Comparison of ENCODE assay signal across 21 cellular contexts in genomic region chr5:31702709-31703108, GRCh38.
DNase-seq lines count a peak whose midpoint lies in the region; ATAC-seq and TF ChIP-seq lines count a peak whose summit lies in the region.
"Had no signal": no experiment of that assay in that cellular context is flagged by ENCODE, and none has a peak within 500 bp of the region (broad histone marks: within the 10 kb centered on the region; RNA-seq: fewer than 3 reads in every experiment).

No MANE protein-coding gene starts in this region.

- intact Hi-C loops in dorsolateral prefrontal cortex (cut with DNase I): no loop called here

- H3K27me3 ChIP-seq in WERI-Rb-1 (ENCODE audit: insufficient read depth, low read depth, severe bottlenecking) (no peaks in the 10 kb centered on the region), hepatocyte (no peaks in the 10 kb centered on the region), neural progenitor cell (no peaks in the 10 kb centered on the region), dorsolateral prefrontal cortex (no peaks in the 10 kb centered on the region)

- H3K27ac ChIP-seq in WERI-Rb-1 (peak overlapping the region; percentile 81), hepatocyte (no peak overlapping the region), neural progenitor cell (peak overlapping the region; percentile 76), dorsolateral prefrontal cortex (no peak overlapping the region)
- H3K27ac ChIP-seq: HL-60, KMS-11 had no signal

- H3K4me1 Mint-ChIP-seq in neural progenitor cell: peaks cover 20% of the 10 kb centered on the region
- H3K4me1 Mint-ChIP-seq: B cell had no signal

- peaks cover 21% of the 10 kb centered on the region for H3F3A ChIP-seq in neural progenitor cell (ENCODE audit: low read depth)

- no peaks in the 10 kb centered on the region for H3K9me2 ChIP-seq in hepatocyte (replicated peaks; ENCODE audit: insufficient read depth)

- H3K36me3 Mint-ChIP-seq in neural progenitor cell: no peaks in the 10 kb centered on the region

- H4K20me1 ChIP-seq in hepatocyte (ENCODE audit: insufficient read depth, poor library complexity, severe bottlenecking): no peaks in the 10 kb centered on the region
- H4K20me1 ChIP-seq in neural progenitor cell (ENCODE audit: low read depth): no peaks in the 10 kb centered on the region

- no peaks in the 10 kb centered on the region for H3K9me3 Mint-ChIP-seq in neural progenitor cell
- H3K9me3 Mint-ChIP-seq: H9 had no signal

- H3K4me1 ChIP-seq in hepatocyte (ENCODE audit: insufficient read depth): no peaks in the 10 kb centered on the region
- peaks cover 20% of the 10 kb centered on the region for H3K4me1 ChIP-seq in neural progenitor cell

- H3K27ac Mint-ChIP-seq in neural progenitor cell: peak overlapping the region; percentile 93
- H3K27ac Mint-ChIP-seq: B cell had no signal

- H3K36me3 ChIP-seq in WERI-Rb-1 (no peaks in the 10 kb centered on the region), hepatocyte (replicated peaks; ENCODE audit: insufficient read depth, low read depth) (no peaks in the 10 kb centered on the region), neural progenitor cell (no peaks in the 10 kb centered on the region)

- 47% methylated on average over 2 of the region's 2 CpGs for whole genome bisulfite sequencing in hepatocyte (ENCODE audit: low lambda C conversion rate, missing lambda C conversion rate)

- DNase-seq in HFF-Myc (ENCODE audit: extremely low read depth, low read depth) (peak; percentile 7), WERI-Rb-1 (no peak), hepatocyte (ENCODE audit: low spot score) (peak; percentile 19), neural progenitor cell (ENCODE audit: low spot score) (no peak), iPS-NIHi7 (ENCODE audit: extremely low spot score) (no peak), dorsolateral prefrontal cortex (no peak), NCI-H1092 treated with DMSO at 0.1 percent for 48 hours (lab: John Stamatoyannopoulos, UW) (no peak)
- DNase-seq: ACHN, DMS 273 treated with DMSO at 0.1 percent for 48 hours, DND-41, H9, NCI-H1417 treated with DMSO at 0.1 percent for 48 hours, NCI-H187 treated with DMSO at 0.1 percent for 48 hours, NCI-H226, NCI-H524, OCI-M1, SIG-M5 had no signal

- ATAC-seq in GM19035 (IDR thresholded peaks at IDR 0.05; ENCODE audit: unreplicated experiment): no peak

- no peaks in the 10 kb centered on the region for H3K9me3 ChIP-seq in WERI-Rb-1 (ENCODE audit: severe bottlenecking)
- no peaks in the 10 kb centered on the region for H3K9me3 ChIP-seq in hepatocyte (ENCODE audit: low read depth)
- H3K9me3 ChIP-seq in neural progenitor cell (ENCODE audit: low read depth): no peaks in the 10 kb centered on the region

- H3K4me2 ChIP-seq in hepatocyte (no peak overlapping the region), neural progenitor cell (no peak overlapping the region)
- H3K4me2 ChIP-seq: KMS-11 had no signal

- H2AFZ ChIP-seq in hepatocyte (no peak overlapping the region), neural progenitor cell (replicated peaks) (no peak overlapping the region)

- TF ChIP-seq CTCF in HFF-Myc (IDR thresholded peaks at IDR 0.05; ENCODE audit: low read depth, low read length, missing control alignments): no peak
- no peak for TF ChIP-seq CTCF in WERI-Rb-1 (IDR thresholded peaks at IDR 0.05; ENCODE audit: low read depth, low read length)
- no peak for TF ChIP-seq CTCF in hepatocyte (IDR thresholded peaks at IDR 0.05; ENCODE audit: poor library complexity)
- TF ChIP-seq CTCF in neural progenitor cell (IDR thresholded peaks at IDR 0.05): no peak
- no peak for TF ChIP-seq CTCF in dorsolateral prefrontal cortex (IDR thresholded peaks at IDR 0.05 in 54 of 56, conservative IDR thresholded peaks at IDR 0.05 in 2 of 56; ENCODE audit: low read depth in 1 of 56, partially characterized antibody in 56 of 56)

- H3K27me3 Mint-ChIP-seq in neural progenitor cell (ENCODE audit: insufficient read depth, low read depth): peaks cover 6% of the 10 kb centered on the region

- H3K79me2 ChIP-seq in hepatocyte: no peaks in the 10 kb centered on the region
- H3K79me2 ChIP-seq in neural progenitor cell (ENCODE audit: low read depth): no peaks in the 10 kb centered on the region

- H3K4me3 ChIP-seq in HFF-Myc (replicated peaks; ENCODE audit: low read depth, low read length): no peak overlapping the region
- no peak overlapping the region for H3K4me3 ChIP-seq in WERI-Rb-1 (ENCODE audit: low read depth, low read length)
- no peak overlapping the region for H3K4me3 ChIP-seq in hepatocyte
- no peak overlapping the region for H3K4me3 ChIP-seq in neural progenitor cell
- H3K4me3 ChIP-seq in dorsolateral prefrontal cortex: no peak overlapping the region

- H3K9ac ChIP-seq in neural progenitor cell: no peak overlapping the region
- H3K9ac ChIP-seq: KMS-11 had no signal

- H3K4me3 Mint-ChIP-seq in neural progenitor cell: no peak overlapping the region
- H3K4me3 Mint-ChIP-seq: B cell, H9 had no signal

Comparison
In these comparisons a context has a peak if more than half of its experiments do, and no peak if none do; other contexts are left out.
1. DNase-seq: peak in HFF-Myc (single experiment) and hepatocyte (single experiment); none in WERI-Rb-1 (single experiment), neural progenitor cell (single experiment), iPS-NIHi7 (single experiment), dorsolateral prefrontal cortex (0 of 10) and NCI-H1092 treated with DMSO at 0.1 percent for 48 hours (single experiment).
2. H3K27ac ChIP-seq: peak in WERI-Rb-1 (single experiment) and neural progenitor cell (single experiment); none in hepatocyte (single experiment) and dorsolateral prefrontal cortex (0 of 59).